ENCODE assay signal across 1 cellular context in genomic region chr3:172391592-172392302, GRCh38.
TF ChIP-seq lines count a peak whose summit lies in the region.

No MANE protein-coding gene starts in this region.

TF ChIP-seq in K562, 482 proteins besides CTCF, POLR2A, EP300 and RAD21 (continued from another document and continues in another):
- TF ChIP-seq TSHZ1 (CRISPR knock-in tag; IDR thresholded peaks at IDR 0.05) (no peak), ZNF75A (CRISPR knock-in tag; IDR thresholded peaks at IDR 0.05) (no peak), FOXM1 (IDR thresholded peaks at IDR 0.05; ENCODE audit: low read depth) (0 out of 2 replicates have a peak, but pooled peaks have one; percentile 38), FOXM1 (CRISPR knock-in tag; IDR thresholded peaks at IDR 0.05; ENCODE audit: low read depth) (no peak), ZBTB11 (CRISPR knock-in tag; IDR thresholded peaks at IDR 0.05) (no peak), LARP7 (IDR thresholded peaks at IDR 0.05) (no peak), ZKSCAN3 (CRISPR knock-in tag; IDR thresholded peaks at IDR 0.05) (no peak), GMEB1 (CRISPR knock-in tag; IDR thresholded peaks at IDR 0.05) (no peak), ZNF354B (CRISPR knock-in tag; IDR thresholded peaks at IDR 0.05) (no peak), ZNF316 (IDR thresholded peaks at IDR 0.05) (peak; percentile 44; the same call in 1 of the 2 replicates), HCFC1 (IDR thresholded peaks at IDR 0.05; ENCODE audit: low read depth, low read length) (no peak), RREB1 (CRISPR knock-in tag; IDR thresholded peaks at IDR 0.05) (no peak), CREB3 (tag; conservative IDR thresholded peaks at IDR 0.05; ENCODE audit: low read depth) (no peak), GABPA (tag; conservative IDR thresholded peaks at IDR 0.05; ENCODE audit: low read depth) (no peak), HNRNPK (IDR thresholded peaks at IDR 0.05; ENCODE audit: low read depth, low read length, poor library complexity, severe bottlenecking) (no peak), CBFA2T3 (IDR thresholded peaks at IDR 0.05) (peak; percentile 93), ZNF217 (CRISPR knock-in tag; IDR thresholded peaks at IDR 0.05) (no peak), POLR2B (IDR thresholded peaks at IDR 0.05; ENCODE audit: low read depth, partially characterized antibody) (no peak), ZBTB5 (IDR thresholded peaks at IDR 0.05) (no peak), PML (IDR thresholded peaks at IDR 0.05; ENCODE audit: low read length) (peak; percentile 85; the same call in 1 of the 2 replicates), CBX5 (IDR thresholded peaks at IDR 0.05; ENCODE audit: borderline replicate concordance, low read depth) (no peak), MTA3 (IDR thresholded peaks at IDR 0.05; ENCODE audit: borderline replicate concordance) (no peak), HOMEZ (CRISPR knock-in tag; IDR thresholded peaks at IDR 0.05) (no peak), CREB5 (CRISPR knock-in tag; IDR thresholded peaks at IDR 0.05) (no peak), ZNF551 (CRISPR knock-in tag; IDR thresholded peaks at IDR 0.05) (no peak), NUFIP1 (IDR thresholded peaks at IDR 0.05; ENCODE audit: partially characterized antibody) (no peak), ZNF165 (CRISPR knock-in tag; IDR thresholded peaks at IDR 0.05; ENCODE audit: borderline replicate concordance) (no peak), BHLHE40 (IDR thresholded peaks at IDR 0.05; ENCODE audit: low read length) (no peak), KDM5B (IDR thresholded peaks at IDR 0.05; ENCODE audit: insufficient replicate concordance, low read depth, low read length) (no peak)
